ENCODE assay signal across 1 cellular context in genomic region chr19:12126707-12127106, GRCh38.
TF ChIP-seq lines count a peak whose summit lies in the region.

No MANE protein-coding gene starts in this region.

TF ChIP-seq in H1, 55 proteins besides CTCF, POLR2A, EP300 and RAD21 (continued from another document):
- TF ChIP-seq SUZ12 (IDR thresholded peaks at IDR 0.05; ENCODE audit: low read length) = no peak
- TF ChIP-seq TAF7 (optimal IDR thresholded peaks at IDR 0.05; ENCODE audit: borderline replicate concordance, low read depth, low read length) = no peak
- TF ChIP-seq CTBP2 (IDR thresholded peaks at IDR 0.05; ENCODE audit: borderline replicate concordance, insufficient read depth, insufficient read length, low read length) = no peak
- TF ChIP-seq BACH1 (IDR thresholded peaks at IDR 0.05; ENCODE audit: low read length) = no peak
- no peak for TF ChIP-seq TCF12 (IDR thresholded peaks at IDR 0.05; ENCODE audit: low read depth, low read length)
- TF ChIP-seq GTF2F1 (IDR thresholded peaks at IDR 0.05; ENCODE audit: borderline replicate concordance, low read depth, low read length) = no peak
- no peak for TF ChIP-seq SIN3A (conservative IDR thresholded peaks at IDR 0.05 in 1 of 2, IDR thresholded peaks at IDR 0.05 in 1 of 2; ENCODE audit: low read depth in 1 of 2, low read length in 2 of 2)
- TF ChIP-seq RBBP5 (IDR thresholded peaks at IDR 0.05; ENCODE audit: borderline replicate concordance, low read depth, low read length) = no peak
